In the genomic region with DNA sequence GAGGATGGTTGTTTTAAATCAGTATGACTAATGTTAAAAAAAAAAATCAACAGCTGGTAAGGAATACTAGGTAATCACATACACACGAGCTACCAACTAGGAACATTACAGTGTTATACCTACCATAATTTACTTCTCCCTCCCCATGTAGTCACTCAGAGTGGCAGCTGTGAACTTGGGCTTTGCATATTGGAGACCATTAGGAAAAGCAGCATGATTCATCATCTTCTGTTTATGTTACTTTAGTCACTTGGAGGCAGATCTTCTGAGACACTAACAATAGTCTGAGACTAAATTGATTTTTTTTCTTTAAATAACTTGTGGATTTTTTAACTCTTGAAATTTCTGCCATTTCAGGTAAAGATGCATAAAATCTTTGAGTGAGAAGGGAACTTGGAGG, we compare ENCODE assay signal across 21 cellular contexts.
DNase-seq lines count a peak whose midpoint lies in the region; ATAC-seq, FAIRE-seq and TF ChIP-seq lines count a peak whose summit lies in the region.
"Had no signal": no experiment of that assay in that cellular context is flagged by ENCODE, and none has a peak within 500 bp of the region (broad histone marks: within the 10 kb centered on the region; RNA-seq: fewer than 3 reads in every experiment).

No MANE protein-coding gene starts in this region.

- DNase-seq in AG09319 (ENCODE audit: extremely low read depth, low read depth): peak; percentile 7
- peak; percentile 35 for DNase-seq in HFFc6
- DNase-seq in bronchial epithelial cell (ENCODE audit: low read depth): peak; percentile 56
- DNase-seq in kidney epithelial cell (ENCODE audit: low read depth): peak; percentile 28
- DNase-seq in KBM-7: no peak
- DNase-seq in activated CD4-positive, alpha-beta T cell treated with anti-CD3 and anti-CD28 coated beads for 4 hours: no peak
- DNase-seq: activated CD8-positive, alpha-beta T cell treated with anti-CD3 and anti-CD28 coated beads, Interleukin-2, amount 10 ng/mL, durations not matched to agents 7 days and 5 days; DMS153; dorsolateral prefrontal cortex; foreskin melanocyte; NCI-H1417; OCI-M1; stimulated activated CD4-positive, alpha-beta T cell treated with anti-CD3 and anti-CD28 coated beads, Interleukin-4, amount 100 ng/mL, for 24 hours; transverse colon had no signal

- no peaks in the 10 kb centered on the region for H3K36me3 Mint-ChIP-seq in HFFc6 (ENCODE audit: low read depth)

- H3K36me3 ChIP-seq in bronchial epithelial cell (ENCODE audit: control insufficient read depth, insufficient read depth, low read length): no peaks in the 10 kb centered on the region
- no peaks in the 10 kb centered on the region for H3K36me3 ChIP-seq in kidney epithelial cell (ENCODE audit: control insufficient read depth, insufficient read depth, low read length)
- H3K36me3 ChIP-seq: transverse colon had no signal

- no peaks in the 10 kb centered on the region; the same call in 1 of the 2 replicates for H3K9me3 Mint-ChIP-seq in HFFc6

- TF ChIP-seq CTCF in AG09319 (IDR thresholded peaks at IDR 0.05; ENCODE audit: low read depth, low read length) (no peak), HFFc6 (IDR thresholded peaks at IDR 0.05) (no peak), bronchial epithelial cell (IDR thresholded peaks at IDR 0.05; ENCODE audit: insufficient read depth, low read length, severe bottlenecking) (no peak), kidney epithelial cell (IDR thresholded peaks at IDR 0.05; ENCODE audit: insufficient read depth, low read length, poor library complexity, severe bottlenecking) (no peak)

- H3K27me3 ChIP-seq in bronchial epithelial cell (ENCODE audit: control insufficient read depth, insufficient read depth, low read length): no peaks in the 10 kb centered on the region
- H3K27me3 ChIP-seq in kidney epithelial cell (ENCODE audit: control insufficient read depth, insufficient read depth, low read length): no peaks in the 10 kb centered on the region
- H3K27me3 ChIP-seq: dorsolateral prefrontal cortex, transverse colon had no signal

- H3K4me3 Mint-ChIP-seq in HFFc6: no peak overlapping the region
- H3K4me3 Mint-ChIP-seq: activated CD8-positive, alpha-beta T cell treated with anti-CD3 and anti-CD28 coated beads, Interleukin-2, amount 10 ng/mL, durations not matched to agents 7 days and 5 days; B cell; GM23338; IgD-negative memory B cell had no signal

- H3K27me3 Mint-ChIP-seq in HFFc6 (ENCODE audit: insufficient read depth): peaks cover 4% of the 10 kb centered on the region
- H3K27me3 Mint-ChIP-seq: B cell, IgD-negative memory B cell had no signal

- H3K4me1 Mint-ChIP-seq in HFFc6 (ENCODE audit: low read depth): peaks cover 11% of the 10 kb centered on the region
- H3K4me1 Mint-ChIP-seq: GM23338 had no signal

- no peak for FAIRE-seq in bronchial epithelial cell (lab: Jason Lieb, UNC)
- FAIRE-seq: TTC549 had no signal

- in situ Hi-C loops in KBM-7 (cut with MboI; ENCODE audit: low pct_unique_long_range_greater_than_20kb, low sequenced_read_pairs): no loop called here

- ATAC-seq in HG03159 (IDR thresholded peaks at IDR 0.05; ENCODE audit: unreplicated experiment) (no peak), HG02938 (IDR thresholded peaks at IDR 0.05; ENCODE audit: unreplicated experiment) (no peak)
- ATAC-seq: activated CD8-positive, alpha-beta T cell treated with anti-CD3 and anti-CD28 coated beads, Interleukin-2, amount 10 ng/mL, durations not matched to agents 7 days and 5 days; GM23338; sciatic nerve had no signal

- no peak overlapping the region for H3K27ac Mint-ChIP-seq in HFFc6
- H3K27ac Mint-ChIP-seq: activated CD8-positive, alpha-beta T cell treated with anti-CD3 and anti-CD28 coated beads, Interleukin-2, amount 10 ng/mL, durations not matched to agents 7 days and 5 days; B cell; GM23338; IgD-negative memory B cell had no signal

- no peak overlapping the region for H3K4me3 ChIP-seq in bronchial epithelial cell (ENCODE audit: low read depth, low read length)
- H3K4me3 ChIP-seq in kidney epithelial cell (ENCODE audit: low read depth, low read length): no peak overlapping the region
- H3K4me3 ChIP-seq: dorsolateral prefrontal cortex, GM23338, transverse colon had no signal

Comparison
In these comparisons a context has a peak if more than half of its experiments do, and no peak if none do; other contexts are left out.
1. DNase-seq: peak in AG09319 (single experiment), HFFc6 (single experiment), bronchial epithelial cell (single experiment) and kidney epithelial cell (single experiment); none in KBM-7 (single experiment) and activated CD4-positive, alpha-beta T cell treated with anti-CD3 and anti-CD28 coated beads for 4 hours (0 of 2).